In the genomic region with DNA sequence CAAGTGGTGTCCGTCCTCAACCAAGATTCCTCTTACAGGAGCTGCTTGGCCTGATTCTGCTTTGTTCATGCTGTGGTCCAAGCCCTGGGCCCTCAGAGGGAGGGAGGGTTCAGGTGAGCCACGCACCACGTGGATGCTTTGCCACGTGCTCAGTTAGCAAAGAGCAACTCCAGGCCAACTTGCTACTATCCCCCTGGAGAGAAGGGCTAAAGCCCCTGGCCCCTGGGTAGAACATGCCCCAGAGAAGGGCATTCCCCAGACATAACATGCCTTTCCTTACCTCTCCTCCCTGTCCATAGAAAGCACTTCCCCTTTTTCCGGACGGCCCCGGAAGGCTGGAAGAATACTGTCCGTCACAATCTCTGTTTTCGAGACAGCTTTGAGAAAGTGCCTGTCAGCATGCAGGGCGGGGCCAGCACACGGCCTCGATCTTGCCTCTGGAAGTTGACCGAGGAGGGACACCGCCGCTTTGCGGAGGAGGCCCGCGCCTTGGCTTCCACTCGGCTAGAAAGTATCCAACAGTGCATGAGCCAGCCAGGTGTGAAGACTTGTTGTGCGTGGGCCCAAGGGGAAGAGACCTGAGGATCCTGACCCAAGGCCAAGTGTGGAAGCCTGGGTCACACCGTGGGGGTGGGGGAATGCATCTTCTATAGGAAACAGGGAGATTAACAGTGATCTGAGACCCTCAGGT, we compare ENCODE assay signal across 9 cellular contexts. TPM values are rescaled to one million over a fixed set of nuclear protein-coding genes. Genes with fewer than 3 reads are reported as not detected.
DNase-seq lines count a peak whose midpoint lies in the region; ATAC-seq, FAIRE-seq and TF ChIP-seq lines count a peak whose summit lies in the region.
"Had no signal": no experiment of that assay in that cellular context is flagged by ENCODE, and none has a peak within 500 bp of the region (broad histone marks: within the 10 kb centered on the region; RNA-seq: fewer than 3 reads in every experiment).

No MANE protein-coding gene starts in this region.

- no peak for FAIRE-seq in astrocyte (lab: Jason Lieb, UNC)
- no peak for FAIRE-seq in HepG2 (lab: Jason Lieb, UNC)

- H3K9me3 ChIP-seq in astrocyte (ENCODE audit: insufficient read depth, low read depth, low read length) (no peaks in the 10 kb centered on the region), HepG2 (ENCODE audit: low read length) (no peaks in the 10 kb centered on the region)
- H3K9me3 ChIP-seq: neutrophil had no signal

- H3K27me3 ChIP-seq in astrocyte (ENCODE audit: insufficient read depth, low read length) = peaks cover 8% of the 10 kb centered on the region
- H3K27me3 ChIP-seq in HepG2 (ENCODE audit: control insufficient read depth in 1 of 2, insufficient read depth in 2 of 2, low read length in 2 of 2) = peaks cover 0 to 20% of the 10 kb centered on the region in 2 experiments; a peak in 2 of 5 replicates
- H3K27me3 ChIP-seq: neutrophil had no signal

- whole genome bisulfite sequencing in HepG2 (ENCODE audit: low lambda C conversion rate) = 62% methylated on average over 18 of the region's 21 CpGs

- H3K36me3 ChIP-seq in astrocyte (ENCODE audit: insufficient read depth, low read length) (no peaks in the 10 kb centered on the region), HepG2 (replicated peaks in 1 of 2; ENCODE audit: control insufficient read depth in 1 of 2, insufficient read depth in 2 of 2, low read length in 2 of 2) (no peaks in the 10 kb centered on the region)
- H3K36me3 ChIP-seq: neutrophil had no signal

- H3K79me2 ChIP-seq in astrocyte (ENCODE audit: insufficient read depth, low read length) (no peaks in the 10 kb centered on the region), HepG2 (ENCODE audit: insufficient read depth, low read length) (no peaks in the 10 kb centered on the region)

- H3K4me3 ChIP-seq in astrocyte (ENCODE audit: insufficient read depth, low read depth, low read length) (no peak overlapping the region), HepG2 (replicated peaks in 1 of 3; ENCODE audit: insufficient read depth in 1 of 3, low read depth in 2 of 3, low read length in 3 of 3) (no peak overlapping the region)

- in situ Hi-C loops in HepG2 (cut with HindIII; ENCODE audit: extremely low pct_ligation_motif_present, low pct_unique_long_range_greater_than_20kb) = no loop called here

- no peak for TF ChIP-seq RAD21 in HepG2 (CRISPR knock-in tag; IDR thresholded peaks at IDR 0.05)

- H3K36me3 Mint-ChIP-seq in astrocyte (ENCODE audit: low read depth, unreplicated experiment) (no peaks in the 10 kb centered on the region), Calu3 (ENCODE audit: insufficient read depth, unreplicated experiment) (no peaks in the 10 kb centered on the region)

- H3K9ac ChIP-seq in astrocyte (ENCODE audit: low read length) = no peak overlapping the region
- no peak overlapping the region for H3K9ac ChIP-seq in HepG2 (ENCODE audit: insufficient read depth, low read depth, low read length)

- H3K27ac Mint-ChIP-seq in astrocyte (ENCODE audit: unreplicated experiment) (no peak overlapping the region), Calu3 (ENCODE audit: unreplicated experiment) (no peak overlapping the region)
- H3K27ac Mint-ChIP-seq: activated CD8-positive, alpha-beta T cell treated with anti-CD3 and anti-CD28 coated beads for 36 hours had no signal

- H3K9me3 Mint-ChIP-seq in astrocyte (ENCODE audit: unreplicated experiment) = no peaks in the 10 kb centered on the region
- no peaks in the 10 kb centered on the region for H3K9me3 Mint-ChIP-seq in Calu3 (ENCODE audit: low read depth, unreplicated experiment)
- H3K9me3 Mint-ChIP-seq: activated CD8-positive, alpha-beta T cell treated with anti-CD3 and anti-CD28 coated beads for 36 hours had no signal

- H3K4me3 Mint-ChIP-seq in astrocyte (ENCODE audit: unreplicated experiment) (no peak overlapping the region), Calu3 (ENCODE audit: low read depth, unreplicated experiment) (no peak overlapping the region)
- H3K4me3 Mint-ChIP-seq: activated CD8-positive, alpha-beta T cell treated with anti-CD3 and anti-CD28 coated beads for 36 hours had no signal

- H3K27me3 Mint-ChIP-seq in astrocyte (ENCODE audit: low read depth, unreplicated experiment) (peaks cover 17% of the 10 kb centered on the region), Calu3 (ENCODE audit: unreplicated experiment) (peaks cover 11% of the 10 kb centered on the region)

- CTCF ChIA-PET in HepG2 (lab: Yijun Ruan, JAX; ENCODE audit: low intra/inter-chr PET ratio, low total read pairs) (no interaction called here), Calu3 (lab: Charles Lee) (no interaction called here)

- no peaks in the 10 kb centered on the region for H4K20me1 ChIP-seq in astrocyte (ENCODE audit: insufficient read depth, low read length)
- no peaks in the 10 kb centered on the region for H4K20me1 ChIP-seq in HepG2 (ENCODE audit: insufficient read depth, low read length)

- H2AFZ ChIP-seq in astrocyte (ENCODE audit: low read depth, low read length) (peak overlapping the region; percentile 51), HepG2 (ENCODE audit: low read length) (no peak overlapping the region)

- ATAC-seq in HepG2 = no peak; the same call in 2 of the 3 replicates
- ATAC-seq in HG02938 (IDR thresholded peaks at IDR 0.05; ENCODE audit: unreplicated experiment) = no peak
- ATAC-seq: foreskin keratinocyte had no signal

- no peak for TF ChIP-seq CTCF in astrocyte (IDR thresholded peaks at IDR 0.05; ENCODE audit: insufficient read depth, low read depth, low read length)
- no peak for TF ChIP-seq CTCF in HepG2 (CRISPR knock-in tag; IDR thresholded peaks at IDR 0.05)
- TF ChIP-seq CTCF in Calu3 (IDR thresholded peaks at IDR 0.05; ENCODE audit: unreplicated experiment) = no peak

- intact Hi-C loops in HepG2 (cut with micrococcal nuclease; ENCODE audit: unreplicated experiment) (no loop called here), Calu3 (cut with micrococcal nuclease; ENCODE audit: unreplicated experiment) (no loop called here)

- H3K4me1 Mint-ChIP-seq in astrocyte (ENCODE audit: low read depth, unreplicated experiment) = peaks cover 6% of the 10 kb centered on the region
- no peaks in the 10 kb centered on the region for H3K4me1 Mint-ChIP-seq in Calu3 (ENCODE audit: low read depth, unreplicated experiment)

- BruUV-seq in HepG2 (replicated peaks; lab: Mats Ljungman, UMichigan) = no TSS peak
- no TSS peak for BruUV-seq in Calu3 (replicated peaks; lab: Mats Ljungman, UMichigan)

- peak; percentile 47 for DNase-seq in Ammon's horn (ENCODE audit: low spot score)
- DNase-seq in astrocyte (ENCODE audit: low read depth) = no peak
- no peak for DNase-seq in HepG2 (ENCODE audit: low spot score)
- DNase-seq in Calu3 = no peak
- DNase-seq in effector CD4-positive, alpha-beta T cell = no peak
- DNase-seq: activated CD8-positive, alpha-beta T cell treated with anti-CD3 and anti-CD28 coated beads for 36 hours; foreskin keratinocyte had no signal

- no peak overlapping the region for H3K27ac ChIP-seq in astrocyte (ENCODE audit: low read depth, low read length)
- H3K27ac ChIP-seq in HepG2 (ENCODE audit: extremely low read length, insufficient read depth, low read length) = no peak overlapping the region
- H3K27ac ChIP-seq: foreskin keratinocyte, neutrophil had no signal

- POLR2A ChIA-PET in HepG2 (lab: Yijun Ruan, JAX) = no interaction called here

- TF ChIP-seq POLR2A in HepG2 (IDR thresholded peaks at IDR 0.05; ENCODE audit: insufficient read depth in 1 of 2, low read depth in 2 of 2, low read length in 2 of 2) = no peak

- H3K4me2 ChIP-seq in astrocyte (ENCODE audit: low read length) (peak overlapping the region; percentile 19), HepG2 (ENCODE audit: low read depth, low read length) (no peak overlapping the region)

- H3K4me1 ChIP-seq in astrocyte (ENCODE audit: insufficient read depth, low read length) (no peaks in the 10 kb centered on the region), HepG2 (ENCODE audit: insufficient read depth, low read length) (no peaks in the 10 kb centered on the region)
- H3K4me1 ChIP-seq: foreskin keratinocyte had no signal

- TF ChIP-seq EP300 in HepG2 (IDR thresholded peaks at IDR 0.05; ENCODE audit: low read depth in 2 of 2, low read length in 2 of 2) (no peak), HepG2 (CRISPR knock-in tag; IDR thresholded peaks at IDR 0.05; ENCODE audit: borderline replicate concordance) (no peak)

RNA-seq across cellular contexts. Expression of gene FOXR1, which starts 8.8 kb away (rescaled TPM):
- total RNA-seq in astrocyte = not detected in 2 replicates
- not detected in 2 replicates for total RNA-seq in HepG2 (2016; rRNA removed; fragmentation: Illumina TruSeq; extraction: Trizol)
- total RNA-seq in HepG2 (2016; cell fraction: cytosol; rRNA removed; fragmentation: Illumina TruSeq; extraction: Trizol; ENCODE audit: low read depth) = not detected in 2 replicates
- not detected in 2 replicates for total RNA-seq in HepG2 (2016; cell fraction: insoluble cytoplasmic fraction; rRNA removed; fragmentation: Illumina TruSeq; extraction: Trizol)
- total RNA-seq in HepG2 (2016; cell fraction: membrane; rRNA removed; fragmentation: Illumina TruSeq; extraction: Trizol) = not detected in 2 replicates
- total RNA-seq in HepG2 (2016; cell fraction: nucleus; rRNA removed; fragmentation: Illumina TruSeq; extraction: Trizol) = not detected in 2 replicates
- not detected in 2 replicates for polyA plus RNA-seq in HepG2 (2011; rRNA removed)
- polyA plus RNA-seq in HepG2 (2011; cell fraction: cytosol; rRNA removed) = not detected in 2 replicates
- polyA plus RNA-seq in HepG2 (2011; cell fraction: nucleus; rRNA removed) = not detected in 2 replicates
- not detected in 2 replicates for polyA plus RNA-seq in HepG2 (2012)
- polyA plus RNA-seq in HepG2 (2016; cell fraction: cytosol; fragmentation: Illumina TruSeq; extraction: Trizol; ENCODE audit: low read depth) = not detected in 2 replicates
- not detected in 2 replicates for polyA plus RNA-seq in HepG2 (2016; cell fraction: insoluble cytoplasmic fraction; fragmentation: Illumina TruSeq; extraction: Trizol; ENCODE audit: low read depth)
- not detected in 2 replicates for polyA plus RNA-seq in HepG2 (2016; cell fraction: membrane; fragmentation: Illumina TruSeq; extraction: Trizol; ENCODE audit: low read depth)
- polyA plus RNA-seq in HepG2 (2016; cell fraction: nucleus; fragmentation: Illumina TruSeq; extraction: Trizol; ENCODE audit: insufficient read depth, low read depth) = not detected in 2 replicates
- polyA minus RNA-seq in HepG2 (2011; rRNA and poly(A)+ RNA removed; ENCODE audit: low replicate concordance) = not detected in 2 replicates
- not detected in 2 replicates for polyA minus RNA-seq in HepG2 (2011; cell fraction: cytosol; rRNA and poly(A)+ RNA removed)
- polyA minus RNA-seq in HepG2 (2011; cell fraction: nucleus; rRNA and poly(A)+ RNA removed) = not detected in 2 replicates
- total RNA-seq in Calu3 (2022) = not detected in 2 replicates
- total RNA-seq: activated CD8-positive, alpha-beta T cell treated with anti-CD3 and anti-CD28 coated beads for 36 hours; foreskin keratinocyte had no signal
- polyA plus RNA-seq: foreskin keratinocyte had no signal

RNA-seq across cellular contexts. Expression of gene CENATAC, which starts 17.6 kb away (rescaled TPM):
- total RNA-seq in astrocyte = 15.6 and 25.4 TPM in 2 replicates
- 9.2 and 25.0 TPM in 2 replicates for total RNA-seq in HepG2 (2016; rRNA removed; fragmentation: Illumina TruSeq; extraction: Trizol)
- total RNA-seq in HepG2 (2016; cell fraction: cytosol; rRNA removed; fragmentation: Illumina TruSeq; extraction: Trizol; ENCODE audit: low read depth) = 2.9 and 5.0 TPM in 2 replicates
- total RNA-seq in HepG2 (2016; cell fraction: insoluble cytoplasmic fraction; rRNA removed; fragmentation: Illumina TruSeq; extraction: Trizol) = 10.8 and 23.9 TPM in 2 replicates
- total RNA-seq in HepG2 (2016; cell fraction: membrane; rRNA removed; fragmentation: Illumina TruSeq; extraction: Trizol) = 5.4 and 7.4 TPM in 2 replicates
- 39.0 and 46.3 TPM in 2 replicates for total RNA-seq in HepG2 (2016; cell fraction: nucleus; rRNA removed; fragmentation: Illumina TruSeq; extraction: Trizol)
- polyA plus RNA-seq in HepG2 (2011; rRNA removed) = 19.8 and 21.7 TPM in 2 replicates
- polyA plus RNA-seq in HepG2 (2011; cell fraction: cytosol; rRNA removed) = 3.7 and 4.9 TPM in 2 replicates
- 56.4 and 56.7 TPM in 2 replicates for polyA plus RNA-seq in HepG2 (2011; cell fraction: nucleus; rRNA removed)
- polyA plus RNA-seq in HepG2 (2012) = 9.2 and 11.5 TPM in 2 replicates
- 3.9 and 4.7 TPM in 2 replicates for polyA plus RNA-seq in HepG2 (2016; cell fraction: cytosol; fragmentation: Illumina TruSeq; extraction: Trizol; ENCODE audit: low read depth)
- polyA plus RNA-seq in HepG2 (2016; cell fraction: insoluble cytoplasmic fraction; fragmentation: Illumina TruSeq; extraction: Trizol; ENCODE audit: low read depth) = 10.1 and 11.5 TPM in 2 replicates
- 4.1 and 4.4 TPM in 2 replicates for polyA plus RNA-seq in HepG2 (2016; cell fraction: membrane; fragmentation: Illumina TruSeq; extraction: Trizol; ENCODE audit: low read depth)
- polyA plus RNA-seq in HepG2 (2016; cell fraction: nucleus; fragmentation: Illumina TruSeq; extraction: Trizol; ENCODE audit: insufficient read depth, low read depth) = 100 and 110 TPM in 2 replicates
- polyA minus RNA-seq in HepG2 (2011; rRNA and poly(A)+ RNA removed; ENCODE audit: low replicate concordance) = 11.3 and 25.0 TPM in 2 replicates
- polyA minus RNA-seq in HepG2 (2011; cell fraction: cytosol; rRNA and poly(A)+ RNA removed) = 4.2 and 4.6 TPM in 2 replicates
- polyA minus RNA-seq in HepG2 (2011; cell fraction: nucleus; rRNA and poly(A)+ RNA removed) = 45.4 and 51.7 TPM in 2 replicates
- 43.0 and 46.9 TPM in 2 replicates for total RNA-seq in Calu3 (2022)

RNA-seq across cellular contexts. Expression of gene UPK2, which starts 24.2 kb away (rescaled TPM):
- total RNA-seq in astrocyte = 0.43 TPM in 1 of 2 replicates, not detected in the other
- total RNA-seq in HepG2 (2016; rRNA removed; fragmentation: Illumina TruSeq; extraction: Trizol) = not detected in 2 replicates
- total RNA-seq in HepG2 (2016; cell fraction: cytosol; rRNA removed; fragmentation: Illumina TruSeq; extraction: Trizol; ENCODE audit: low read depth) = not detected in 2 replicates
- not detected in 2 replicates for total RNA-seq in HepG2 (2016; cell fraction: insoluble cytoplasmic fraction; rRNA removed; fragmentation: Illumina TruSeq; extraction: Trizol)
- total RNA-seq in HepG2 (2016; cell fraction: membrane; rRNA removed; fragmentation: Illumina TruSeq; extraction: Trizol) = not detected in 2 replicates
- total RNA-seq in HepG2 (2016; cell fraction: nucleus; rRNA removed; fragmentation: Illumina TruSeq; extraction: Trizol) = not detected in 2 replicates
- polyA plus RNA-seq in HepG2 (2011; rRNA removed) = not detected in 2 replicates
- polyA plus RNA-seq in HepG2 (2011; cell fraction: cytosol; rRNA removed) = not detected in 2 replicates
- polyA plus RNA-seq in HepG2 (2011; cell fraction: nucleus; rRNA removed) = not detected in 2 replicates
- not detected in 2 replicates for polyA plus RNA-seq in HepG2 (2012)
- not detected in 2 replicates for polyA plus RNA-seq in HepG2 (2016; cell fraction: cytosol; fragmentation: Illumina TruSeq; extraction: Trizol; ENCODE audit: low read depth)
- not detected in 2 replicates for polyA plus RNA-seq in HepG2 (2016; cell fraction: insoluble cytoplasmic fraction; fragmentation: Illumina TruSeq; extraction: Trizol; ENCODE audit: low read depth)
- polyA plus RNA-seq in HepG2 (2016; cell fraction: membrane; fragmentation: Illumina TruSeq; extraction: Trizol; ENCODE audit: low read depth) = not detected in 2 replicates
- polyA plus RNA-seq in HepG2 (2016; cell fraction: nucleus; fragmentation: Illumina TruSeq; extraction: Trizol; ENCODE audit: insufficient read depth, low read depth) = not detected in 2 replicates
- not detected in 2 replicates for polyA minus RNA-seq in HepG2 (2011; rRNA and poly(A)+ RNA removed; ENCODE audit: low replicate concordance)
- not detected in 2 replicates for polyA minus RNA-seq in HepG2 (2011; cell fraction: cytosol; rRNA and poly(A)+ RNA removed)
- polyA minus RNA-seq in HepG2 (2011; cell fraction: nucleus; rRNA and poly(A)+ RNA removed) = not detected in 2 replicates
- total RNA-seq in Calu3 (2022) = 3.5 and 5.2 TPM in 2 replicates

RNA-seq across cellular contexts. Expression of gene RPS25, which starts 37.8 kb away (rescaled TPM):
- 643 and 750 TPM in 2 replicates for total RNA-seq in astrocyte
- 1,415 and 1,643 TPM in 2 replicates for total RNA-seq in HepG2 (2016; rRNA removed; fragmentation: Illumina TruSeq; extraction: Trizol)
- 2,275 and 2,513 TPM in 2 replicates for total RNA-seq in HepG2 (2016; cell fraction: cytosol; rRNA removed; fragmentation: Illumina TruSeq; extraction: Trizol; ENCODE audit: low read depth)
- 1,435 and 1,680 TPM in 2 replicates for total RNA-seq in HepG2 (2016; cell fraction: insoluble cytoplasmic fraction; rRNA removed; fragmentation: Illumina TruSeq; extraction: Trizol)
- total RNA-seq in HepG2 (2016; cell fraction: membrane; rRNA removed; fragmentation: Illumina TruSeq; extraction: Trizol) = 3,410 and 3,458 TPM in 2 replicates
- total RNA-seq in HepG2 (2016; cell fraction: nucleus; rRNA removed; fragmentation: Illumina TruSeq; extraction: Trizol) = 502 and 555 TPM in 2 replicates
- polyA plus RNA-seq in HepG2 (2011; rRNA removed) = 647 and 839 TPM in 2 replicates
- polyA plus RNA-seq in HepG2 (2011; cell fraction: cytosol; rRNA removed) = 1,228 and 1,764 TPM in 2 replicates
- 458 and 672 TPM in 2 replicates for polyA plus RNA-seq in HepG2 (2011; cell fraction: nucleus; rRNA removed)
- 1,615 and 1,935 TPM in 2 replicates for polyA plus RNA-seq in HepG2 (2012)
- 2,641 and 2,732 TPM in 2 replicates for polyA plus RNA-seq in HepG2 (2016; cell fraction: cytosol; fragmentation: Illumina TruSeq; extraction: Trizol; ENCODE audit: low read depth)
- polyA plus RNA-seq in HepG2 (2016; cell fraction: insoluble cytoplasmic fraction; fragmentation: Illumina TruSeq; extraction: Trizol; ENCODE audit: low read depth) = 1,500 and 1,585 TPM in 2 replicates
- 3,047 and 3,101 TPM in 2 replicates for polyA plus RNA-seq in HepG2 (2016; cell fraction: membrane; fragmentation: Illumina TruSeq; extraction: Trizol; ENCODE audit: low read depth)
- polyA plus RNA-seq in HepG2 (2016; cell fraction: nucleus; fragmentation: Illumina TruSeq; extraction: Trizol; ENCODE audit: insufficient read depth, low read depth) = 848 and 904 TPM in 2 replicates
- 34.5 and 58.3 TPM in 2 replicates for polyA minus RNA-seq in HepG2 (2011; rRNA and poly(A)+ RNA removed; ENCODE audit: low replicate concordance)
- polyA minus RNA-seq in HepG2 (2011; cell fraction: cytosol; rRNA and poly(A)+ RNA removed) = 501 and 613 TPM in 2 replicates
- 93.2 and 132 TPM in 2 replicates for polyA minus RNA-seq in HepG2 (2011; cell fraction: nucleus; rRNA and poly(A)+ RNA removed)
- total RNA-seq in Calu3 (2022) = 471 and 510 TPM in 2 replicates

RNA-seq across cellular contexts. Expression of gene TRAPPC4, which starts 38.2 kb away (rescaled TPM):
- total RNA-seq in astrocyte (88.3 and 88.6 TPM in 2 replicates), HepG2 (2016; rRNA removed; fragmentation: Illumina TruSeq; extraction: Trizol) (97.4 and 124 TPM in 2 replicates), Calu3 (2022) (42.0 and 43.9 TPM in 2 replicates)
- total RNA-seq in HepG2 (2016; cell fraction: cytosol; rRNA removed; fragmentation: Illumina TruSeq; extraction: Trizol; ENCODE audit: low read depth) = 27.9 and 36.4 TPM in 2 replicates
- total RNA-seq in HepG2 (2016; cell fraction: insoluble cytoplasmic fraction; rRNA removed; fragmentation: Illumina TruSeq; extraction: Trizol) = 97.4 and 132 TPM in 2 replicates
- 40.9 and 41.3 TPM in 2 replicates for total RNA-seq in HepG2 (2016; cell fraction: membrane; rRNA removed; fragmentation: Illumina TruSeq; extraction: Trizol)
- total RNA-seq in HepG2 (2016; cell fraction: nucleus; rRNA removed; fragmentation: Illumina TruSeq; extraction: Trizol) = 40.3 and 49.2 TPM in 2 replicates
- polyA plus RNA-seq in HepG2 (2011; rRNA removed) = 126 and 140 TPM in 2 replicates
- polyA plus RNA-seq in HepG2 (2011; cell fraction: cytosol; rRNA removed) = 244 TPM in 2 replicates
- 66.5 and 86.6 TPM in 2 replicates for polyA plus RNA-seq in HepG2 (2011; cell fraction: nucleus; rRNA removed)
- 79.9 and 87.7 TPM in 2 replicates for polyA plus RNA-seq in HepG2 (2012)
- polyA plus RNA-seq in HepG2 (2016; cell fraction: cytosol; fragmentation: Illumina TruSeq; extraction: Trizol; ENCODE audit: low read depth) = 27.4 and 30.8 TPM in 2 replicates
- polyA plus RNA-seq in HepG2 (2016; cell fraction: insoluble cytoplasmic fraction; fragmentation: Illumina TruSeq; extraction: Trizol; ENCODE audit: low read depth) = 119 and 128 TPM in 2 replicates
- polyA plus RNA-seq in HepG2 (2016; cell fraction: membrane; fragmentation: Illumina TruSeq; extraction: Trizol; ENCODE audit: low read depth) = 27.5 and 28.4 TPM in 2 replicates
- 50.7 and 55.6 TPM in 2 replicates for polyA plus RNA-seq in HepG2 (2016; cell fraction: nucleus; fragmentation: Illumina TruSeq; extraction: Trizol; ENCODE audit: insufficient read depth, low read depth)
- 109 and 163 TPM in 2 replicates for polyA minus RNA-seq in HepG2 (2011; rRNA and poly(A)+ RNA removed; ENCODE audit: low replicate concordance)
- 24.4 and 30.3 TPM in 2 replicates for polyA minus RNA-seq in HepG2 (2011; cell fraction: cytosol; rRNA and poly(A)+ RNA removed)
- 36.2 and 46.1 TPM in 2 replicates for polyA minus RNA-seq in HepG2 (2011; cell fraction: nucleus; rRNA and poly(A)+ RNA removed)
